In genomic region chr1:78263459-78263858, GRCh38 we compare ENCODE assay signal across 12 cellular contexts.
DNase-seq lines count a peak whose midpoint lies in the region; ATAC-seq and TF ChIP-seq lines count a peak whose summit lies in the region.
"Had no signal": no experiment of that assay in that cellular context is flagged by ENCODE, and none has a peak within 500 bp of the region (broad histone marks: within the 10 kb centered on the region; RNA-seq: fewer than 3 reads in every experiment).

No MANE protein-coding gene starts in this region.

- peaks cover 1% of the 10 kb centered on the region for H3K27me3 Mint-ChIP-seq in GM23338 (ENCODE audit: insufficient read depth, low read depth, poor library complexity)
- H3K27me3 Mint-ChIP-seq in naive thymus-derived CD4-positive, alpha-beta T cell: peaks cover 0 to 10% (median 0%) of the 10 kb centered on the region in 5 donors

- H3K4me2 ChIP-seq in GM23338: peak overlapping the region; percentile 59

- H3K4me1 ChIP-seq in GM23338 (ENCODE audit: insufficient read depth) (peaks cover 7% of the 10 kb centered on the region), upper lobe of right lung (no peaks in the 10 kb centered on the region), vagina (no peaks in the 10 kb centered on the region)
- H3K4me1 ChIP-seq in naive thymus-derived CD4-positive, alpha-beta T cell (ENCODE audit: control insufficient read depth in 2 of 2, insufficient read depth in 2 of 2, low read length in 2 of 2): no peaks in the 10 kb centered on the region
- H3K4me1 ChIP-seq: Caco-2 had no signal

- intact Hi-C loops in naive thymus-derived CD4-positive, alpha-beta T cell (cut with micrococcal nuclease): no loop called here
- intact Hi-C loops in upper lobe of right lung (cut with DNase I) (no loop called here), vagina (cut with DNase I) (no loop called here)

- no peaks in the 10 kb centered on the region for H3K79me2 ChIP-seq in GM23338 (replicated peaks; ENCODE audit: insufficient read depth)

- POLR2A ChIA-PET in naive thymus-derived CD4-positive, alpha-beta T cell (lab: Charles Lee): no interaction called here

- ATAC-seq in GM23338 (peak; percentile 64), upper lobe of right lung (peak; percentile 47)
- ATAC-seq in naive thymus-derived CD4-positive, alpha-beta T cell: peak; percentile 24
- ATAC-seq: CD8-positive, alpha-beta T cell; HCT116 had no signal

- no peaks in the 10 kb centered on the region for H3K9me3 Mint-ChIP-seq in GM23338
- H3K9me3 Mint-ChIP-seq in naive thymus-derived CD4-positive, alpha-beta T cell: peaks cover 0 to 22% (median 8%) of the 10 kb centered on the region in 11 donors

- H3K27ac ChIP-seq in GM23338 (ENCODE audit: low read depth) (no peak overlapping the region), upper lobe of right lung (no peak overlapping the region), vagina (no peak overlapping the region)
- no peak overlapping the region for H3K27ac ChIP-seq in naive thymus-derived CD4-positive, alpha-beta T cell (ENCODE audit: low read depth, low read length)

- H3K27ac Mint-ChIP-seq in GM23338: no peak overlapping the region; the same call in 1 of the 2 replicates
- H3K27ac Mint-ChIP-seq in naive thymus-derived CD4-positive, alpha-beta T cell: no peak overlapping the region
- H3K27ac Mint-ChIP-seq: CD14-positive monocyte; CD8-positive, alpha-beta T cell had no signal

- H3K4me1 Mint-ChIP-seq in GM23338: peaks cover 10% of the 10 kb centered on the region
- H3K4me1 Mint-ChIP-seq in naive thymus-derived CD4-positive, alpha-beta T cell: no peaks in the 10 kb centered on the region
- H3K4me1 Mint-ChIP-seq: CD14-positive monocyte had no signal

- no peaks in the 10 kb centered on the region for H3K9me3 ChIP-seq in naive thymus-derived CD4-positive, alpha-beta T cell (ENCODE audit: control insufficient read depth in 2 of 3, low read length in 3 of 3)
- peaks cover 17% of the 10 kb centered on the region for H3K9me3 ChIP-seq in upper lobe of right lung
- H3K9me3 ChIP-seq in vagina: no peaks in the 10 kb centered on the region
- H3K9me3 ChIP-seq: Caco-2 had no signal

- peaks cover 31% of the 10 kb centered on the region for H3K27me3 ChIP-seq in GM23338 (ENCODE audit: insufficient read depth)
- H3K27me3 ChIP-seq in naive thymus-derived CD4-positive, alpha-beta T cell (ENCODE audit: control insufficient read depth in 2 of 2, insufficient read depth in 2 of 2, low read length in 2 of 2): no peaks in the 10 kb centered on the region
- H3K27me3 ChIP-seq in upper lobe of right lung: no peaks in the 10 kb centered on the region
- H3K27me3 ChIP-seq in vagina: no peaks in the 10 kb centered on the region

- H3F3A ChIP-seq in GM23338 (replicated peaks; ENCODE audit: low read depth): no peaks in the 10 kb centered on the region

- H3K36me3 ChIP-seq in GM23338 (ENCODE audit: insufficient read depth) (no peaks in the 10 kb centered on the region), upper lobe of right lung (no peaks in the 10 kb centered on the region), vagina (no peaks in the 10 kb centered on the region)
- no peaks in the 10 kb centered on the region for H3K36me3 ChIP-seq in naive thymus-derived CD4-positive, alpha-beta T cell (ENCODE audit: control insufficient read depth in 2 of 3, insufficient read depth in 3 of 3, low read length in 3 of 3)

- H3K4me3 ChIP-seq in GM23338 (no peak overlapping the region), upper lobe of right lung (no peak overlapping the region), vagina (no peak overlapping the region)
- no peak overlapping the region for H3K4me3 ChIP-seq in naive thymus-derived CD4-positive, alpha-beta T cell (ENCODE audit: low read length)

- H3K36me3 Mint-ChIP-seq in GM23338 (ENCODE audit: low read depth): no peaks in the 10 kb centered on the region
- H3K36me3 Mint-ChIP-seq in naive thymus-derived CD4-positive, alpha-beta T cell: no peaks in the 10 kb centered on the region
- H3K36me3 Mint-ChIP-seq: CD14-positive monocyte; CD8-positive, alpha-beta T cell had no signal

- DNase-seq in GM23338 (ENCODE audit: low spot score) (no peak), NCI-H345 treated with DMSO at 0.1 percent for 48 hours (lab: John Stamatoyannopoulos, UW; ENCODE audit: unreplicated experiment) (peak; percentile 79), upper lobe of right lung (no peak), vagina (ENCODE audit: extremely low spot score in 2 of 2) (no peak), mesenteric fat pad (ENCODE audit: low spot score) (no peak), DMS53 treated with DMSO at 0.1 percent for 48 hours (lab: John Stamatoyannopoulos, UW; ENCODE audit: unreplicated experiment) (no peak)
- DNase-seq in naive thymus-derived CD4-positive, alpha-beta T cell: no peak
- DNase-seq: Caco-2; CD8-positive, alpha-beta T cell; GF-D8 had no signal

- no peak for TF ChIP-seq POLR2A in vagina (IDR thresholded peaks at IDR 0.05)

- no peak overlapping the region for H3K4me3 Mint-ChIP-seq in GM23338
- H3K4me3 Mint-ChIP-seq in naive thymus-derived CD4-positive, alpha-beta T cell: no peak overlapping the region
- H3K4me3 Mint-ChIP-seq: CD14-positive monocyte; CD8-positive, alpha-beta T cell had no signal

- H3K9me2 ChIP-seq in GM23338 (ENCODE audit: insufficient read depth): no peaks in the 10 kb centered on the region

- CTCF ChIA-PET in naive thymus-derived CD4-positive, alpha-beta T cell (lab: Charles Lee): no interaction called here

- H4K20me1 ChIP-seq in GM23338 (replicated peaks; ENCODE audit: insufficient read depth): no peaks in the 10 kb centered on the region

- no peak for TF ChIP-seq CTCF in GM23338 (conservative IDR thresholded peaks at IDR 0.05; ENCODE audit: low read depth in 2 of 2)
- TF ChIP-seq CTCF in upper lobe of right lung (IDR thresholded peaks at IDR 0.05): no peak
- TF ChIP-seq CTCF in vagina (IDR thresholded peaks at IDR 0.05): no peak

- H2AFZ ChIP-seq in GM23338: no peak overlapping the region

TF ChIP-seq in GM23338, 12 proteins besides CTCF, POLR2A, EP300 and RAD21:
- TF ChIP-seq REST (IDR thresholded peaks at IDR 0.05; ENCODE audit: unreplicated experiment) (no peak), POLR2AphosphoS5 (IDR thresholded peaks at IDR 0.05; ENCODE audit: low read depth) (no peak), ZNF331 (CRISPR knock-in tag; IDR thresholded peaks at IDR 0.05; ENCODE audit: low read depth) (no peak)
TF ChIP-seq in GM23338: peak in this region for 0.
